ENCODE assay signal across 21 cellular contexts in genomic region chr22:35394810-35395563, GRCh38.
"Had no signal": no experiment of that assay in that cellular context is flagged by ENCODE, and none has a peak within 500 bp of the region (broad histone marks: within the 10 kb centered on the region; RNA-seq: fewer than 3 reads in every experiment).

No MANE protein-coding gene starts in this region.

- H3K27ac Mint-ChIP-seq: activated naive CD4-positive, alpha-beta T cell treated with anti-CD3 and anti-CD28 coated beads, Interleukin-2, amount 50 U/mL, for 24 hours; stimulated activated naive CD8-positive, alpha-beta T cell treated with anti-CD3 and anti-CD28 coated beads, Interleukin-15, amount 100 ng/mL, for 72 hours had no signal

- H3K27me3 ChIP-seq: left lung, pancreas, right atrium auricular region, tibial nerve, vagina had no signal

- H3K9me3 Mint-ChIP-seq: activated naive CD4-positive, alpha-beta T cell treated with anti-CD3 and anti-CD28 coated beads, Interleukin-2, amount 50 U/mL, for 24 hours; immature natural killer cell; nephron; stimulated activated naive CD8-positive, alpha-beta T cell treated with anti-CD3 and anti-CD28 coated beads, Interleukin-15, amount 100 ng/mL, for 72 hours had no signal

- H3K36me3 ChIP-seq: pancreas, right atrium auricular region, vagina had no signal

- H3K27me3 Mint-ChIP-seq: activated naive CD4-positive, alpha-beta T cell treated with anti-CD3 and anti-CD28 coated beads, Interleukin-2, amount 50 U/mL, for 24 hours had no signal

- H3K4me3 Mint-ChIP-seq: activated naive CD4-positive, alpha-beta T cell treated with anti-CD3 and anti-CD28 coated beads, Interleukin-2, amount 50 U/mL, for 24 hours; brain; stimulated activated naive CD8-positive, alpha-beta T cell treated with anti-CD3 and anti-CD28 coated beads, Interleukin-15, amount 100 ng/mL, for 72 hours had no signal

- DNase-seq: activated CD4-positive, alpha-beta T cell treated with anti-CD3 and anti-CD28 coated beads for 1 hour; activated CD4-positive, alpha-beta T cell treated with anti-CD3 and anti-CD28 coated beads, Interleukin-2, amount 50 U/mL, for 1 hour; activated gamma-delta T cell treated with Interleukin-2 at 50 U/mL for 16 hours; activated T-cell treated with anti-CD3 and anti-CD28 coated beads, Interleukin-2, amount 50 U/mL, for 1 hour; aorta; dermis blood vessel endothelial cell; effector CD8-positive, alpha-beta T cell; foreskin melanocyte; immature natural killer cell; left lung; midbrain; pancreas; psoas muscle; stimulated activated CD4-positive, alpha-beta T cell treated with anti-CD3 and anti-CD28 coated beads, Interleukin-4, amount 100 ng/mL, for 4 hours; stimulated activated naive CD8-positive, alpha-beta T cell treated with anti-CD3 and anti-CD28 coated beads, Interleukin-15, amount 100 ng/mL, for 72 hours had no signal

- ATAC-seq: left lung; pancreas; psoas muscle; stimulated activated naive CD8-positive, alpha-beta T cell treated with anti-CD3 and anti-CD28 coated beads, Interleukin-15, amount 100 ng/mL, for 72 hours had no signal

- H3K27ac ChIP-seq: pancreas, psoas muscle, right atrium auricular region, tibial nerve, vagina had no signal

- H3K4me1 ChIP-seq: right atrium auricular region, vagina had no signal

- H3K36me3 Mint-ChIP-seq: brain had no signal

- H3K4me3 ChIP-seq: left lung, pancreas, psoas muscle, right atrium auricular region, tibial nerve, vagina had no signal

- H3K9me3 ChIP-seq: left lung, pancreas, psoas muscle, right atrium auricular region, tibial nerve, vagina had no signal
